8 cellular contexts compared by ENCODE assay signal in the genomic region with DNA sequence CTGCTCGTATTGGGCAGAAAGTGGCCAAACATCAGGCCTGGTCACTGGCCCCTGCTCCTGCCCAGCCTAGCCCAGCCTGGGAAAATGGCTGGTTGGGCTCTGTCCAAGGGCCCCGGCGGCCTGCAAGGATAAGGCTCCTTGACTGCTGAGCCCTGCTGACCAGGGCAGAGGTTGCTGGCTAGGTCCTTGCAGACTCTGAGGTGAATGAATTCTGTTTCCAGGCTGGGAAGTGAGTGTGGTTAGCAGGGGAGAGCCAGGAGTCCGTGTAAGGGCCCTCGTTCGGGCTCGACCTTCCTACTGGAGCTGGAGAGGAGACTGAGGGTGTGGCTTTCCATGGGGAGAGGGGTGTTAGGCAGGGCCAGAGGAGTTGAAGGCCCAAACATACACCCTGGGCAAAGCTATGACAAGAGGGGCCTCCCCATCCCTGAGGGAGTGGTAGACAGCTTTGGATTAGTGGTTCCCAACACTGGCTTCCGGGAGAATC. TPM values are rescaled to one million over a fixed set of nuclear protein-coding genes. Genes with fewer than 3 reads are reported as not detected.
A peak's percentile ranks its signal among the peaks of the same experiment; 100 is the strongest.
DNase-seq lines count a peak whose midpoint lies in the region; ATAC-seq and TF ChIP-seq lines count a peak whose summit lies in the region.

No MANE protein-coding gene starts in this region.

- DNase-seq in Caco-2 (peak; percentile 83 to 90), Panc1 (ENCODE audit: low read depth, low spot score) (no peak), fibroblast of gingiva (ENCODE audit: low read depth) (peak; percentile 77), SIG-M5 (lab: John Stamatoyannopoulos, UW) (no peak), GM19240 (ENCODE audit: insufficient read length, low spot score) (no peak)

- H3K9me3 ChIP-seq in Caco-2 (no peaks in the 10 kb centered on the region), Panc1 (ENCODE audit: control insufficient read depth, insufficient read depth, low read depth, low read length) (no peaks in the 10 kb centered on the region), muscle layer of duodenum (ENCODE audit: control insufficient read depth in 1 of 2, low read length in 2 of 2) (no peaks in the 10 kb centered on the region)

- H3K27me3 ChIP-seq in Caco-2 (replicated peaks; ENCODE audit: control insufficient read depth, insufficient read depth, low read length) (no peaks in the 10 kb centered on the region), Panc1 (ENCODE audit: control insufficient read depth, insufficient read depth, low read length) (no peaks in the 10 kb centered on the region), muscle layer of duodenum (ENCODE audit: low read depth, low read length) (no peaks in the 10 kb centered on the region)

- peaks cover under 1% of the 10 kb centered on the region for H3K9me3 Mint-ChIP-seq in Caco-2 (ENCODE audit: unreplicated experiment)

- ATAC-seq in Panc1 (peak; percentile 50), GM18511 (IDR thresholded peaks at IDR 0.05; ENCODE audit: unreplicated experiment) (no peak), HG03095 (IDR thresholded peaks at IDR 0.05; ENCODE audit: unreplicated experiment) (no peak)

- H3K27ac Mint-ChIP-seq in Caco-2 (ENCODE audit: unreplicated experiment) = peak overlapping the region; percentile 83

- H3K27ac ChIP-seq in Panc1 (ENCODE audit: low read length) (peak overlapping the region; percentile 97), muscle layer of duodenum (ENCODE audit: low read length) (peak overlapping the region; percentile 34)

- BruUV-seq in Caco-2 (replicated peaks; lab: Mats Ljungman, UMichigan) (no TSS peak), Panc1 (replicated peaks; lab: Mats Ljungman, UMichigan) (no TSS peak)

- no peak for TF ChIP-seq CTCF in Caco-2 (IDR thresholded peaks at IDR 0.05; ENCODE audit: insufficient read depth in 1 of 2, low read depth in 1 of 2, low read length in 1 of 2, severe bottlenecking in 1 of 2, unreplicated experiment in 1 of 2)
- TF ChIP-seq CTCF in Panc1 (IDR thresholded peaks at IDR 0.05) = no peak

- no peaks in the 10 kb centered on the region for H3K36me3 ChIP-seq in Caco-2 (ENCODE audit: control insufficient read depth, insufficient read depth, low read length)
- no peaks in the 10 kb centered on the region; the same call in 1 of the 2 replicates for H3K36me3 ChIP-seq in Panc1 (ENCODE audit: control insufficient read depth, insufficient read depth, low read length)
- peaks cover 14 to 17% of the 10 kb centered on the region in 2 donors for H3K36me3 ChIP-seq in muscle layer of duodenum (ENCODE audit: control insufficient read depth in 1 of 2, insufficient read depth in 2 of 2, low read length in 2 of 2)

- no peaks in the 10 kb centered on the region for H3K27me3 Mint-ChIP-seq in Caco-2 (ENCODE audit: insufficient read depth, unreplicated experiment)

- in situ Hi-C loops in Panc1 (cut with HindIII; ENCODE audit: low pct_unique_long_range_greater_than_20kb, low sequenced_read_pairs) = no loop called here

- H3K36me3 Mint-ChIP-seq in Caco-2 (ENCODE audit: insufficient read depth, unreplicated experiment) = peaks cover 13% of the 10 kb centered on the region

- intact Hi-C loops in Caco-2 (cut with micrococcal nuclease; ENCODE audit: unreplicated experiment) (loop anchor here (2.0 kb wide), 1 partner anchor 54 kb away; a partner anchor contains a TSS), Panc1 (cut with micrococcal nuclease; ENCODE audit: unreplicated experiment) (loop anchor here (5.0 kb wide), 1 partner anchor 51 kb away; a partner anchor contains a TSS)

- POLR2A ChIA-PET in Caco-2 (lab: Charles Lee) (interaction anchor here (1.6 kb wide), 1 partner anchor 30 kb away, joined by 6 read pairs; no protein-coding TSS in a partner anchor), Panc1 (lab: Charles Lee) (interaction anchor here (0.5 kb wide), 2 partner anchors 20 to 103 kb away, joined by 3 to 5 read pairs; a partner anchor contains a TSS)

- peak overlapping the region; percentile 14 for H3K4me3 Mint-ChIP-seq in Caco-2 (ENCODE audit: unreplicated experiment)

- H3K4me1 ChIP-seq in Caco-2 (peaks cover 56% of the 10 kb centered on the region), Panc1 (ENCODE audit: control insufficient read depth, insufficient read depth, low read length) (peaks cover 78% of the 10 kb centered on the region), muscle layer of duodenum (ENCODE audit: control insufficient read depth in 1 of 2, insufficient read depth in 2 of 2, low read length in 2 of 2) (peaks cover 42 to 43% of the 10 kb centered on the region in 2 donors)

- CTCF ChIA-PET in Caco-2 (lab: Charles Lee) (interaction anchor here (1.0 to 1.8 kb wide), 2 partner anchors 29 to 53 kb away, joined by 3 to 9 read pairs; a partner anchor contains a TSS), Panc1 (lab: Charles Lee) (interaction anchor here (1.6 to 2.7 kb wide), 2 partner anchors 53 to 154 kb away, joined by 6 to 11 read pairs; a partner anchor contains a TSS)

- peaks cover 23% of the 10 kb centered on the region for H3K4me1 Mint-ChIP-seq in Caco-2 (ENCODE audit: low read depth, unreplicated experiment)

- H3K4me3 ChIP-seq in Caco-2 (ENCODE audit: low read depth, low read length) (no peak overlapping the region), Panc1 (ENCODE audit: low read depth in 2 of 2, low read length in 2 of 2) (no peak overlapping the region), muscle layer of duodenum (ENCODE audit: low read depth in 1 of 2, low read length in 2 of 2) (no peak overlapping the region)

RNA-seq across cellular contexts. Expression of a gene that starts 20.6 kb away (rescaled TPM):
- 3.7 and 3.9 TPM in 2 replicates for total RNA-seq in Caco-2 (2022)
- total RNA-seq in Panc1 (2021; ENCODE audit: unreplicated experiment) = 217 TPM
- 109 TPM for polyA plus RNA-seq in Panc1 (2012; ENCODE audit: insufficient read length)

RNA-seq across cellular contexts. Expression of a gene that starts 53.3 kb away (rescaled TPM):
- total RNA-seq in Caco-2 (2022) (62.6 and 64.2 TPM in 2 replicates), Panc1 (2021; ENCODE audit: unreplicated experiment) (174 TPM)
- 148 TPM for polyA plus RNA-seq in Panc1 (2012; ENCODE audit: insufficient read length)

Comparison
In these comparisons a context has a peak if more than half of its experiments do, and no peak if none do; other contexts are left out.
1. DNase-seq: peak in Caco-2 (2 of 2) and fibroblast of gingiva (single experiment); none in Panc1 (single experiment), SIG-M5 (single experiment) and GM19240 (single experiment).
2. RNA of a gene that starts 20.6 kb away (total RNA-seq): 217 TPM in Panc1 (single experiment); 3.7 to 3.9 TPM in Caco-2; every median in the first group is over 10 times any median in the second.